1 cellular context compared by ENCODE assay signal in the genomic region with DNA sequence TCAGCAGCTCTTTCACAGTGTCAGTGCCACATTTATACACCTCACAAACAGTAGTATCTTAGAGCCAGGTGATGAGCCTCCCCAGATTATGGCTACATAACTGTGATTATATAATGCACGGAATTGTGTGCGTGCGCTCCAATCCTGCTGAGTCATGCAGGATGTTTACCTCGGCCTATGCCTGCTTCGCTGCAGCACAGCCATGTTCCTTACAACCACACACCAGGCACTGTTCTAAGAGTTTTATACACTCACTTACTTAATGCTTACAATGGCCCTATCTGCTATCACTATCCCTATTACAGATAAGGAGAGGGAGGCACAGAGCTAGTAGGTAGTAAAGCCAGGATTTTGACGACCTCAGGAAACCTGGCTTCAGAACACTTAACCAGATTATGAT.
A peak's percentile ranks its signal among the peaks of the same experiment; 100 is the strongest.
TF ChIP-seq lines count a peak whose summit lies in the region.

No MANE protein-coding gene starts in this region.

TF ChIP-seq in K562, 482 proteins besides CTCF, POLR2A, EP300 and RAD21 (continued from another document and continues in another):
- TF ChIP-seq, protein P1, sequence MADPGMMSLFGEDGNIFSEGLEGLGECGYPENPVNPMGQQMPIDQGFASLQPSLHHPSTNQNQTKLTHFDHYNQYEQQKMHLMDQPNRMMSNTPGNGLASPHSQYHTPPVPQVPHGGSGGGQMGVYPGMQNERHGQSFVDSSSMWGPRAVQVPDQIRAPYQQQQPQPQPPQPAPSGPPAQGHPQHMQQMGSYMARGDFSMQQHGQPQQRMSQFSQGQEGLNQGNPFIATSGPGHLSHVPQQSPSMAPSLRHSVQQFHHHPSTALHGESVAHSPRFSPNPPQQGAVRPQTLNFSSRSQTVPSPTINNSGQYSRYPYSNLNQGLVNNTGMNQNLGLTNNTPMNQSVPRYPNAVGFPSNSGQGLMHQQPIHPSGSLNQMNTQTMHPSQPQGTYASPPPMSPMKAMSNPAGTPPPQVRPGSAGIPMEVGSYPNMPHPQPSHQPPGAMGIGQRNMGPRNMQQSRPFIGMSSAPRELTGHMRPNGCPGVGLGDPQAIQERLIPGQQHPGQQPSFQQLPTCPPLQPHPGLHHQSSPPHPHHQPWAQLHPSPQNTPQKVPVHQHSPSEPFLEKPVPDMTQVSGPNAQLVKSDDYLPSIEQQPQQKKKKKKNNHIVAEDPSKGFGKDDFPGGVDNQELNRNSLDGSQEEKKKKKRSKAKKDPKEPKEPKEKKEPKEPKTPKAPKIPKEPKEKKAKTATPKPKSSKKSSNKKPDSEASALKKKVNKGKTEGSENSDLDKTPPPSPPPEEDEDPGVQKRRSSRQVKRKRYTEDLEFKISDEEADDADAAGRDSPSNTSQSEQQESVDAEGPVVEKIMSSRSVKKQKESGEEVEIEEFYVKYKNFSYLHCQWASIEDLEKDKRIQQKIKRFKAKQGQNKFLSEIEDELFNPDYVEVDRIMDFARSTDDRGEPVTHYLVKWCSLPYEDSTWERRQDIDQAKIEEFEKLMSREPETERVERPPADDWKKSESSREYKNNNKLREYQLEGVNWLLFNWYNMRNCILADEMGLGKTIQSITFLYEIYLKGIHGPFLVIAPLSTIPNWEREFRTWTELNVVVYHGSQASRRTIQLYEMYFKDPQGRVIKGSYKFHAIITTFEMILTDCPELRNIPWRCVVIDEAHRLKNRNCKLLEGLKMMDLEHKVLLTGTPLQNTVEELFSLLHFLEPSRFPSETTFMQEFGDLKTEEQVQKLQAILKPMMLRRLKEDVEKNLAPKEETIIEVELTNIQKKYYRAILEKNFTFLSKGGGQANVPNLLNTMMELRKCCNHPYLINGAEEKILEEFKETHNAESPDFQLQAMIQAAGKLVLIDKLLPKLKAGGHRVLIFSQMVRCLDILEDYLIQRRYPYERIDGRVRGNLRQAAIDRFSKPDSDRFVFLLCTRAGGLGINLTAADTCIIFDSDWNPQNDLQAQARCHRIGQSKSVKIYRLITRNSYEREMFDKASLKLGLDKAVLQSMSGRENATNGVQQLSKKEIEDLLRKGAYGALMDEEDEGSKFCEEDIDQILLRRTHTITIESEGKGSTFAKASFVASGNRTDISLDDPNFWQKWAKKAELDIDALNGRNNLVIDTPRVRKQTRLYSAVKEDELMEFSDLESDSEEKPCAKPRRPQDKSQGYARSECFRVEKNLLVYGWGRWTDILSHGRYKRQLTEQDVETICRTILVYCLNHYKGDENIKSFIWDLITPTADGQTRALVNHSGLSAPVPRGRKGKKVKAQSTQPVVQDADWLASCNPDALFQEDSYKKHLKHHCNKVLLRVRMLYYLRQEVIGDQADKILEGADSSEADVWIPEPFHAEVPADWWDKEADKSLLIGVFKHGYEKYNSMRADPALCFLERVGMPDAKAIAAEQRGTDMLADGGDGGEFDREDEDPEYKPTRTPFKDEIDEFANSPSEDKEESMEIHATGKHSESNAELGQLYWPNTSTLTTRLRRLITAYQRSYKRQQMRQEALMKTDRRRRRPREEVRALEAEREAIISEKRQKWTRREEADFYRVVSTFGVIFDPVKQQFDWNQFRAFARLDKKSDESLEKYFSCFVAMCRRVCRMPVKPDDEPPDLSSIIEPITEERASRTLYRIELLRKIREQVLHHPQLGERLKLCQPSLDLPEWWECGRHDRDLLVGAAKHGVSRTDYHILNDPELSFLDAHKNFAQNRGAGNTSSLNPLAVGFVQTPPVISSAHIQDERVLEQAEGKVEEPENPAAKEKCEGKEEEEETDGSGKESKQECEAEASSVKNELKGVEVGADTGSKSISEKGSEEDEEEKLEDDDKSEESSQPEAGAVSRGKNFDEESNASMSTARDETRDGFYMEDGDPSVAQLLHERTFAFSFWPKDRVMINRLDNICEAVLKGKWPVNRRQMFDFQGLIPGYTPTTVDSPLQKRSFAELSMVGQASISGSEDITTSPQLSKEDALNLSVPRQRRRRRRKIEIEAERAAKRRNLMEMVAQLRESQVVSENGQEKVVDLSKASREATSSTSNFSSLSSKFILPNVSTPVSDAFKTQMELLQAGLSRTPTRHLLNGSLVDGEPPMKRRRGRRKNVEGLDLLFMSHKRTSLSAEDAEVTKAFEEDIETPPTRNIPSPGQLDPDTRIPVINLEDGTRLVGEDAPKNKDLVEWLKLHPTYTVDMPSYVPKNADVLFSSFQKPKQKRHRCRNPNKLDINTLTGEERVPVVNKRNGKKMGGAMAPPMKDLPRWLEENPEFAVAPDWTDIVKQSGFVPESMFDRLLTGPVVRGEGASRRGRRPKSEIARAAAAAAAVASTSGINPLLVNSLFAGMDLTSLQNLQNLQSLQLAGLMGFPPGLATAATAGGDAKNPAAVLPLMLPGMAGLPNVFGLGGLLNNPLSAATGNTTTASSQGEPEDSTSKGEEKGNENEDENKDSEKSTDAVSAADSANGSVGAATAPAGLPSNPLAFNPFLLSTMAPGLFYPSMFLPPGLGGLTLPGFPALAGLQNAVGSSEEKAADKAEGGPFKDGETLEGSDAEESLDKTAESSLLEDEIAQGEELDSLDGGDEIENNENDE (IDR thresholded peaks at IDR 0.05; ENCODE audit: low read depth, low read length) = no peak
- TF ChIP-seq, protein P2, sequence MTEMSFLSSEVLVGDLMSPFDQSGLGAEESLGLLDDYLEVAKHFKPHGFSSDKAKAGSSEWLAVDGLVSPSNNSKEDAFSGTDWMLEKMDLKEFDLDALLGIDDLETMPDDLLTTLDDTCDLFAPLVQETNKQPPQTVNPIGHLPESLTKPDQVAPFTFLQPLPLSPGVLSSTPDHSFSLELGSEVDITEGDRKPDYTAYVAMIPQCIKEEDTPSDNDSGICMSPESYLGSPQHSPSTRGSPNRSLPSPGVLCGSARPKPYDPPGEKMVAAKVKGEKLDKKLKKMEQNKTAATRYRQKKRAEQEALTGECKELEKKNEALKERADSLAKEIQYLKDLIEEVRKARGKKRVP (CRISPR knock-in tag; IDR thresholded peaks at IDR 0.05) = no peak; the same call in 1 of the 2 replicates
- no peak for TF ChIP-seq MECOM (CRISPR knock-in tag; IDR thresholded peaks at IDR 0.05)
- no peak for TF ChIP-seq KHSRP (IDR thresholded peaks at IDR 0.05)
- TF ChIP-seq YY1 (IDR thresholded peaks at IDR 0.05; ENCODE audit: borderline replicate concordance in 1 of 3, control insufficient read depth in 1 of 3, extremely low read depth in 1 of 3, insufficient read depth in 3 of 3, insufficient read length in 1 of 3, insufficient replicate concordance in 2 of 3, low read depth in 1 of 3, low read length in 2 of 3) = peak in 1 of 3 experiments; percentile 70
- TF ChIP-seq, protein P3, sequence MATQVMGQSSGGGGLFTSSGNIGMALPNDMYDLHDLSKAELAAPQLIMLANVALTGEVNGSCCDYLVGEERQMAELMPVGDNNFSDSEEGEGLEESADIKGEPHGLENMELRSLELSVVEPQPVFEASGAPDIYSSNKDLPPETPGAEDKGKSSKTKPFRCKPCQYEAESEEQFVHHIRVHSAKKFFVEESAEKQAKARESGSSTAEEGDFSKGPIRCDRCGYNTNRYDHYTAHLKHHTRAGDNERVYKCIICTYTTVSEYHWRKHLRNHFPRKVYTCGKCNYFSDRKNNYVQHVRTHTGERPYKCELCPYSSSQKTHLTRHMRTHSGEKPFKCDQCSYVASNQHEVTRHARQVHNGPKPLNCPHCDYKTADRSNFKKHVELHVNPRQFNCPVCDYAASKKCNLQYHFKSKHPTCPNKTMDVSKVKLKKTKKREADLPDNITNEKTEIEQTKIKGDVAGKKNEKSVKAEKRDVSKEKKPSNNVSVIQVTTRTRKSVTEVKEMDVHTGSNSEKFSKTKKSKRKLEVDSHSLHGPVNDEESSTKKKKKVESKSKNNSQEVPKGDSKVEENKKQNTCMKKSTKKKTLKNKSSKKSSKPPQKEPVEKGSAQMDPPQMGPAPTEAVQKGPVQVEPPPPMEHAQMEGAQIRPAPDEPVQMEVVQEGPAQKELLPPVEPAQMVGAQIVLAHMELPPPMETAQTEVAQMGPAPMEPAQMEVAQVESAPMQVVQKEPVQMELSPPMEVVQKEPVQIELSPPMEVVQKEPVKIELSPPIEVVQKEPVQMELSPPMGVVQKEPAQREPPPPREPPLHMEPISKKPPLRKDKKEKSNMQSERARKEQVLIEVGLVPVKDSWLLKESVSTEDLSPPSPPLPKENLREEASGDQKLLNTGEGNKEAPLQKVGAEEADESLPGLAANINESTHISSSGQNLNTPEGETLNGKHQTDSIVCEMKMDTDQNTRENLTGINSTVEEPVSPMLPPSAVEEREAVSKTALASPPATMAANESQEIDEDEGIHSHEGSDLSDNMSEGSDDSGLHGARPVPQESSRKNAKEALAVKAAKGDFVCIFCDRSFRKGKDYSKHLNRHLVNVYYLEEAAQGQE (CRISPR knock-in tag; IDR thresholded peaks at IDR 0.05; ENCODE audit: low read depth) = no peak
- TF ChIP-seq NR2C2 (CRISPR knock-in tag; IDR thresholded peaks at IDR 0.05) = no peak
- TF ChIP-seq NR2C2 (tag; IDR thresholded peaks at IDR 0.05) = no peak
- TF ChIP-seq DDX20 (tag; IDR thresholded peaks at IDR 0.05; ENCODE audit: low read depth) = no peak
- 0 out of 2 replicates have a peak, but pooled peaks have one; percentile 31 for TF ChIP-seq PYGO2 (tag; IDR thresholded peaks at IDR 0.05)
- no peak for TF ChIP-seq CAMTA2 (CRISPR knock-in tag; conservative IDR thresholded peaks at IDR 0.05)
- TF ChIP-seq SNRNP70 (optimal IDR thresholded peaks at IDR 0.05; ENCODE audit: low read depth, low read length) = no peak
- TF ChIP-seq, protein P4, sequence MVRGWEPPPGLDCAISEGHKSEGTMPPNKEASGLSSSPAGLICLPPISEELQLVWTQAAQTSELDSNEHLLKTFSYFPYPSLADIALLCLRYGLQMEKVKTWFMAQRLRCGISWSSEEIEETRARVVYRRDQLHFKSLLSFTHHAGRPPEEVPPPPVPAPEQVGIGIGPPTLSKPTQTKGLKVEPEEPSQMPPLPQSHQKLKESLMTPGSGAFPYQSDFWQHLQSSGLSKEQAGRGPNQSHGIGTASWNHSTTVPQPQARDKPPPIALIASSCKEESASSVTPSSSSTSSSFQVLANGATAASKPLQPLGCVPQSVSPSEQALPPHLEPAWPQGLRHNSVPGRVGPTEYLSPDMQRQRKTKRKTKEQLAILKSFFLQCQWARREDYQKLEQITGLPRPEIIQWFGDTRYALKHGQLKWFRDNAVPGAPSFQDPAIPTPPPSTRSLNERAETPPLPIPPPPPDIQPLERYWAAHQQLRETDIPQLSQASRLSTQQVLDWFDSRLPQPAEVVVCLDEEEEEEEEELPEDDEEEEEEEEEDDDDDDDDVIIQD (CRISPR knock-in tag; IDR thresholded peaks at IDR 0.05) = no peak
- TF ChIP-seq, protein P5, sequence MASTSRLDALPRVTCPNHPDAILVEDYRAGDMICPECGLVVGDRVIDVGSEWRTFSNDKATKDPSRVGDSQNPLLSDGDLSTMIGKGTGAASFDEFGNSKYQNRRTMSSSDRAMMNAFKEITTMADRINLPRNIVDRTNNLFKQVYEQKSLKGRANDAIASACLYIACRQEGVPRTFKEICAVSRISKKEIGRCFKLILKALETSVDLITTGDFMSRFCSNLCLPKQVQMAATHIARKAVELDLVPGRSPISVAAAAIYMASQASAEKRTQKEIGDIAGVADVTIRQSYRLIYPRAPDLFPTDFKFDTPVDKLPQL (IDR thresholded peaks at IDR 0.05; ENCODE audit: extremely low read depth, insufficient read length) = no peak
- TF ChIP-seq PURB (CRISPR knock-in tag; IDR thresholded peaks at IDR 0.05; ENCODE audit: low read depth) = no peak
- TF ChIP-seq ZNF584 (CRISPR knock-in tag; IDR thresholded peaks at IDR 0.05; ENCODE audit: low read depth) = no peak
- TF ChIP-seq, protein P6, sequence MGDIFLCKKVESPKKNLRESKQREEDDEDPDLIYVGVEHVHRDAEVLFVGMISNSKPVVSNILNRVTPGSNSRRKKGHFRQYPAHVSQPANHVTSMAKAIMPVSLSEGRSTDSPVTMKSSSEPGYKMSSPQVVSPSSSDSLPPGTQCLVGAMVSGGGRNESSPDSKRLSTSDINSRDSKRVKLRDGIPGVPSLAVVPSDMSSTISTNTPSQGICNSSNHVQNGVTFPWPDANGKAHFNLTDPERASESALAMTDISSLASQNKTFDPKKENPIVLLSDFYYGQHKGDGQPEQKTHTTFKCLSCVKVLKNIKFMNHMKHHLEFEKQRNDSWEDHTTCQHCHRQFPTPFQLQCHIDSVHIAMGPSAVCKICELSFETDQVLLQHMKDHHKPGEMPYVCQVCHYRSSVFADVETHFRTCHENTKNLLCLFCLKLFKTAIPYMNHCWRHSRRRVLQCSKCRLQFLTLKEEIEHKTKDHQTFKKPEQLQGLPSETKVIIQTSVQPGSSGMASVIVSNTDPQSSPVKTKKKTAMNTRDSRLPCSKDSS (IDR thresholded peaks at IDR 0.05; ENCODE audit: low read depth, partially characterized antibody) = peak; percentile 30
- no peak for TF ChIP-seq SRSF3 (IDR thresholded peaks at IDR 0.05; ENCODE audit: insufficient read depth, low read length)
- TF ChIP-seq GABPA (tag; conservative IDR thresholded peaks at IDR 0.05; ENCODE audit: low read depth) = peak; percentile 35; the same call in 1 of the 2 replicates
- TF ChIP-seq CHD2 (IDR thresholded peaks at IDR 0.05; ENCODE audit: low read depth, low read length) = no peak
- TF ChIP-seq, protein P7, sequence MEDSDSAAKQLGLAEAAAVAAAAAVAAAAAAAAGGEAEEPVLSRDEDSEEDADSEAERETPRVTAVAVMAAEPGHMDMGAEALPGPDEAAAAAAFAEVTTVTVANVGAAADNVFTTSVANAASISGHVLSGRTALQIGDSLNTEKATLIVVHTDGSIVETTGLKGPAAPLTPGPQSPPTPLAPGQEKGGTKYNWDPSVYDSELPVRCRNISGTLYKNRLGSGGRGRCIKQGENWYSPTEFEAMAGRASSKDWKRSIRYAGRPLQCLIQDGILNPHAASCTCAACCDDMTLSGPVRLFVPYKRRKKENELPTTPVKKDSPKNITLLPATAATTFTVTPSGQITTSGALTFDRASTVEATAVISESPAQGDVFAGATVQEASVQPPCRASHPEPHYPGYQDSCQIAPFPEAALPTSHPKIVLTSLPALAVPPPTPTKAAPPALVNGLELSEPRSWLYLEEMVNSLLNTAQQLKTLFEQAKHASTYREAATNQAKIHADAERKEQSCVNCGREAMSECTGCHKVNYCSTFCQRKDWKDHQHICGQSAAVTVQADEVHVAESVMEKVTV (CRISPR knock-in tag; IDR thresholded peaks at IDR 0.05) = no peak
- TF ChIP-seq, protein P8, sequence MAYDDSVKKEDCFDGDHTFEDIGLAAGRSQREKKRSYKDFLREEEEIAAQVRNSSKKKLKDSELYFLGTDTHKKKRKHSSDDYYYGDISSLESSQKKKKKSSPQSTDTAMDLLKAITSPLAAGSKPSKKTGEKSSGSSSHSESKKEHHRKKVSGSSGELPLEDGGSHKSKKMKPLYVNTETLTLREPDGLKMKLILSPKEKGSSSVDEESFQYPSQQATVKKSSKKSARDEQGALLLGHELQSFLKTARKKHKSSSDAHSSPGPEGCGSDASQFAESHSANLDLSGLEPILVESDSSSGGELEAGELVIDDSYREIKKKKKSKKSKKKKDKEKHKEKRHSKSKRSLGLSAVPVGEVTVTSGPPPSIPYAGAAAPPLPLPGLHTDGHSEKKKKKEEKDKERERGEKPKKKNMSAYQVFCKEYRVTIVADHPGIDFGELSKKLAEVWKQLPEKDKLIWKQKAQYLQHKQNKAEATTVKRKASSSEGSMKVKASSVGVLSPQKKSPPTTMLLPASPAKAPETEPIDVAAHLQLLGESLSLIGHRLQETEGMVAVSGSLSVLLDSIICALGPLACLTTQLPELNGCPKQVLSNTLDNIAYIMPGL (CRISPR knock-in tag; IDR thresholded peaks at IDR 0.05) = no peak
- TF ChIP-seq JUNB (CRISPR knock-in tag; conservative IDR thresholded peaks at IDR 0.05) = no peak
- no peak for TF ChIP-seq CBFB (CRISPR knock-in tag; IDR thresholded peaks at IDR 0.05)
- TF ChIP-seq CCAR2 (IDR thresholded peaks at IDR 0.05; ENCODE audit: low read depth, low read length) = no peak
- TF ChIP-seq NR1H2 (CRISPR knock-in tag; IDR thresholded peaks at IDR 0.05) = 0 out of 2 replicates have a peak, but pooled peaks have one; percentile 50
- TF ChIP-seq PRMT5 (CRISPR knock-in tag; IDR thresholded peaks at IDR 0.05) = no peak
- TF ChIP-seq, protein P9, sequence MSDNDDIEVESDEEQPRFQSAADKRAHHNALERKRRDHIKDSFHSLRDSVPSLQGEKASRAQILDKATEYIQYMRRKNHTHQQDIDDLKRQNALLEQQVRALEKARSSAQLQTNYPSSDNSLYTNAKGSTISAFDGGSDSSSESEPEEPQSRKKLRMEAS (CRISPR knock-in tag; IDR thresholded peaks at IDR 0.05) = no peak
- no peak for TF ChIP-seq CREBBP (IDR thresholded peaks at IDR 0.05; ENCODE audit: low read depth, low read length)
- TF ChIP-seq FOXJ3 (CRISPR knock-in tag; IDR thresholded peaks at IDR 0.05) = no peak
- no peak for TF ChIP-seq FOXP1 (CRISPR knock-in tag; IDR thresholded peaks at IDR 0.05)
